13 cellular contexts compared by ENCODE assay signal in the genomic region with DNA sequence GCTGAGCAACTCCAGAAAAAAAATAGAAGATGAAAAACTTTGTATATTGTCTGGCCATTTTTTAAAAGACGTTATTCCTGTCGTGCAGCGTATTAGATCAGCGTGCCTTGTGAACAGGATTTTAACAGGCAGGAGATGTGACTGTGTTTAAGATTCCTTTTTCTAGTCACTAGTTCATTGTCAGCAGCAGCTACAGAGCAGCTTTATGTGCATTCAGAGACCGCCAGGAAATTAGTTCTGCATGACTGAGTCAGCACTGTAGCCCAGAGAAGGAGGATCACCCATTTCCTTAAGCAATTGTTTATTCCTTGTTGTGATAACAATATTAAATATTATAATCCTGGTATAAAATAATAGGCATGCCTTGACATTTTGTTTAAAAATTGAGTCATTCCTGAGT.
A peak's percentile ranks its signal among the peaks of the same experiment; 100 is the strongest.
DNase-seq lines count a peak whose midpoint lies in the region; ATAC-seq and TF ChIP-seq lines count a peak whose summit lies in the region.
"Had no signal": no experiment of that assay in that cellular context is flagged by ENCODE, and none has a peak within 500 bp of the region (broad histone marks: within the 10 kb centered on the region; RNA-seq: fewer than 3 reads in every experiment).

No MANE protein-coding gene starts in this region.

- no peaks in the 10 kb centered on the region for H3K9me2 ChIP-seq in neural cell (ENCODE audit: insufficient read depth, low read length)

- DNase-seq in ELR (ENCODE audit: low read depth), result peak; percentile 27
- DNase-seq in NCI-H2107 (lab: John Stamatoyannopoulos, UW), result peak; percentile 14
- DNase-seq in astrocyte of the cerebellum (ENCODE audit: low read depth), result peak; percentile 47
- no peak for DNase-seq in right lobe of liver
- no peak for DNase-seq in mesothelial cell of epicardium (ENCODE audit: low spot score in 2 of 2, unreplicated experiment in 2 of 2)
- DNase-seq: DND-41, psoas muscle had no signal

- WGBS in right lobe of liver (ENCODE audit: insufficient coverage, low coverage, low lambda C conversion rate, missing lambda C conversion rate), result 43% methylated on average over 5 of the region's 5 CpGs

- no peak for TF ChIP-seq EP300 in neural cell (conservative IDR thresholded peaks at IDR 0.05; ENCODE audit: poor library complexity, severe bottlenecking)

- H3K36me3 Mint-ChIP-seq in mesothelial cell of epicardium, result no peaks in the 10 kb centered on the region
- H3K36me3 Mint-ChIP-seq: IgD-negative memory B cell had no signal

- intact Hi-C loops in right lobe of liver (cut with DNase I), result no loop called here

- no peak overlapping the region for H3K27ac ChIP-seq in neural cell (ENCODE audit: low read length)
- H3K27ac ChIP-seq in right lobe of liver, result no peak overlapping the region
- H3K27ac ChIP-seq: psoas muscle had no signal

- in situ Hi-C loops in astrocyte of the cerebellum (cut with HindIII; ENCODE audit: low sequenced_read_pairs), result no loop called here

- no peaks in the 10 kb centered on the region for H3F3A ChIP-seq in neural cell (ENCODE audit: insufficient read depth, low read length, poor library complexity, severe bottlenecking)

- H3K4me1 Mint-ChIP-seq in mesothelial cell of epicardium, result no peaks in the 10 kb centered on the region
- H3K4me1 Mint-ChIP-seq: IgD-negative memory B cell had no signal

- TF ChIP-seq POLR2A in right lobe of liver (IDR thresholded peaks at IDR 0.05), result no peak

- H3K9ac ChIP-seq in neural cell (ENCODE audit: low read length), result peak overlapping the region; percentile 2

- ATAC-seq in GM18858 (IDR thresholded peaks at IDR 0.05; ENCODE audit: unreplicated experiment), result no peak
- no peak for ATAC-seq in right lobe of liver
- no peak for ATAC-seq in GM18498 (IDR thresholded peaks at IDR 0.05; ENCODE audit: unreplicated experiment)
- ATAC-seq: psoas muscle had no signal

- no peaks in the 10 kb centered on the region for H4K20me1 ChIP-seq in neural cell (ENCODE audit: insufficient read depth)

- no peak overlapping the region for H3K4me3 ChIP-seq in astrocyte of the cerebellum (ENCODE audit: low read depth, low read length)
- peak overlapping the region; percentile 48 for H3K4me3 ChIP-seq in neural cell (ENCODE audit: low read length)
- H3K4me3 ChIP-seq in right lobe of liver, result no peak overlapping the region
- H3K4me3 ChIP-seq: psoas muscle had no signal

- TF ChIP-seq CTCF in astrocyte of the cerebellum (IDR thresholded peaks at IDR 0.05; ENCODE audit: low read depth, low read length, missing control alignments), result no peak
- no peak for TF ChIP-seq CTCF in neural cell (IDR thresholded peaks at IDR 0.05; ENCODE audit: poor library complexity, severe bottlenecking)
- no peak for TF ChIP-seq CTCF in right lobe of liver (IDR thresholded peaks at IDR 0.05)
- no peak for TF ChIP-seq CTCF in mesothelial cell of epicardium (IDR thresholded peaks at IDR 0.05; ENCODE audit: unreplicated experiment)

- no peaks in the 10 kb centered on the region for H3K9me3 Mint-ChIP-seq in mesothelial cell of epicardium
- H3K9me3 Mint-ChIP-seq: dendritic cell treated with granulocyte-macrophage colony-stimulating factor and Interleukin-4, amounts not matched to agents 40 ng/mL and 50 ng/mL, for 4 days; T-helper 1 cell treated with Interleukin-12 subunit alpha and Interleukin-12 subunit beta and Interleukin-4 antibody, amounts not matched to agents 30 μg/mL and 1 μg/mL, for 36 hours had no signal

- H3K9me3 ChIP-seq in neural cell (ENCODE audit: low read length) (no peaks in the 10 kb centered on the region), right lobe of liver (no peaks in the 10 kb centered on the region)
- H3K9me3 ChIP-seq: psoas muscle had no signal

- H3K27me3 Mint-ChIP-seq in mesothelial cell of epicardium (ENCODE audit: low read depth), result peaks cover 2% of the 10 kb centered on the region
- H3K27me3 Mint-ChIP-seq: dendritic cell treated with granulocyte-macrophage colony-stimulating factor and Interleukin-4, amounts not matched to agents 40 ng/mL and 50 ng/mL, for 4 days; IgD-negative memory B cell had no signal

- no peak overlapping the region for H3K4me3 Mint-ChIP-seq in mesothelial cell of epicardium
- H3K4me3 Mint-ChIP-seq: dendritic cell treated with granulocyte-macrophage colony-stimulating factor and Interleukin-4, amounts not matched to agents 40 ng/mL and 50 ng/mL, for 4 days; IgD-negative memory B cell; T-helper 1 cell treated with Interleukin-12 subunit alpha and Interleukin-12 subunit beta and Interleukin-4 antibody, amounts not matched to agents 30 μg/mL and 1 μg/mL, for 36 hours had no signal

- H3K27ac Mint-ChIP-seq in mesothelial cell of epicardium, result no peak overlapping the region
- H3K27ac Mint-ChIP-seq: dendritic cell treated with granulocyte-macrophage colony-stimulating factor and Interleukin-4, amounts not matched to agents 40 ng/mL and 50 ng/mL, for 4 days; IgD-negative memory B cell; T-helper 1 cell treated with Interleukin-12 subunit alpha and Interleukin-12 subunit beta and Interleukin-4 antibody, amounts not matched to agents 30 μg/mL and 1 μg/mL, for 36 hours had no signal

- no peaks in the 10 kb centered on the region for H3K36me3 ChIP-seq in neural cell (ENCODE audit: insufficient read depth, low read length)
- H3K36me3 ChIP-seq in right lobe of liver, result no peaks in the 10 kb centered on the region

- no peaks in the 10 kb centered on the region for H3K4me1 ChIP-seq in right lobe of liver
- H3K4me1 ChIP-seq: psoas muscle had no signal

- no peak for TF ChIP-seq RAD21 in neural cell (conservative IDR thresholded peaks at IDR 0.05)

- H2AFZ ChIP-seq in neural cell (ENCODE audit: low read depth, low read length), result no peak overlapping the region

- H3K27me3 ChIP-seq in neural cell (ENCODE audit: insufficient read depth, low read depth, low read length) (no peaks in the 10 kb centered on the region), right lobe of liver (no peaks in the 10 kb centered on the region)

- H3K4me2 ChIP-seq in neural cell (ENCODE audit: low read length), result peak overlapping the region; percentile 20

- H3K79me2 ChIP-seq in neural cell (replicated peaks; ENCODE audit: insufficient read depth, low read length), result no peaks in the 10 kb centered on the region

TF ChIP-seq in neural cell, 6 proteins besides CTCF, POLR2A, EP300 and RAD21:
- TF ChIP-seq EZH2 (IDR thresholded peaks at IDR 0.05; ENCODE audit: borderline replicate concordance, insufficient read depth, low read length, poor library complexity, severe bottlenecking) (no peak), SMC3 (conservative IDR thresholded peaks at IDR 0.05; ENCODE audit: poor library complexity) (no peak), TAF1 (IDR thresholded peaks at IDR 0.05; ENCODE audit: low read depth) (no peak), MXI1 (conservative IDR thresholded peaks at IDR 0.05; ENCODE audit: poor library complexity, severe bottlenecking) (no peak), POLR2AphosphoS5 (IDR thresholded peaks at IDR 0.05) (peak; percentile 15)
- TF ChIP-seq, protein P1, sequence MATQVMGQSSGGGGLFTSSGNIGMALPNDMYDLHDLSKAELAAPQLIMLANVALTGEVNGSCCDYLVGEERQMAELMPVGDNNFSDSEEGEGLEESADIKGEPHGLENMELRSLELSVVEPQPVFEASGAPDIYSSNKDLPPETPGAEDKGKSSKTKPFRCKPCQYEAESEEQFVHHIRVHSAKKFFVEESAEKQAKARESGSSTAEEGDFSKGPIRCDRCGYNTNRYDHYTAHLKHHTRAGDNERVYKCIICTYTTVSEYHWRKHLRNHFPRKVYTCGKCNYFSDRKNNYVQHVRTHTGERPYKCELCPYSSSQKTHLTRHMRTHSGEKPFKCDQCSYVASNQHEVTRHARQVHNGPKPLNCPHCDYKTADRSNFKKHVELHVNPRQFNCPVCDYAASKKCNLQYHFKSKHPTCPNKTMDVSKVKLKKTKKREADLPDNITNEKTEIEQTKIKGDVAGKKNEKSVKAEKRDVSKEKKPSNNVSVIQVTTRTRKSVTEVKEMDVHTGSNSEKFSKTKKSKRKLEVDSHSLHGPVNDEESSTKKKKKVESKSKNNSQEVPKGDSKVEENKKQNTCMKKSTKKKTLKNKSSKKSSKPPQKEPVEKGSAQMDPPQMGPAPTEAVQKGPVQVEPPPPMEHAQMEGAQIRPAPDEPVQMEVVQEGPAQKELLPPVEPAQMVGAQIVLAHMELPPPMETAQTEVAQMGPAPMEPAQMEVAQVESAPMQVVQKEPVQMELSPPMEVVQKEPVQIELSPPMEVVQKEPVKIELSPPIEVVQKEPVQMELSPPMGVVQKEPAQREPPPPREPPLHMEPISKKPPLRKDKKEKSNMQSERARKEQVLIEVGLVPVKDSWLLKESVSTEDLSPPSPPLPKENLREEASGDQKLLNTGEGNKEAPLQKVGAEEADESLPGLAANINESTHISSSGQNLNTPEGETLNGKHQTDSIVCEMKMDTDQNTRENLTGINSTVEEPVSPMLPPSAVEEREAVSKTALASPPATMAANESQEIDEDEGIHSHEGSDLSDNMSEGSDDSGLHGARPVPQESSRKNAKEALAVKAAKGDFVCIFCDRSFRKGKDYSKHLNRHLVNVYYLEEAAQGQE (IDR thresholded peaks at IDR 0.05; ENCODE audit: borderline replicate concordance), result peak; percentile 35
TF ChIP-seq in neural cell: peak in this region for 2.

Comparison
In these comparisons a context has a peak if more than half of its experiments do, and no peak if none do; other contexts are left out.
1. DNase-seq: peak in ELR (single experiment), NCI-H2107 (single experiment) and astrocyte of the cerebellum (single experiment); none in right lobe of liver (0 of 3) and mesothelial cell of epicardium (0 of 2).